8 cellular contexts compared by ENCODE assay signal in the genomic region with DNA sequence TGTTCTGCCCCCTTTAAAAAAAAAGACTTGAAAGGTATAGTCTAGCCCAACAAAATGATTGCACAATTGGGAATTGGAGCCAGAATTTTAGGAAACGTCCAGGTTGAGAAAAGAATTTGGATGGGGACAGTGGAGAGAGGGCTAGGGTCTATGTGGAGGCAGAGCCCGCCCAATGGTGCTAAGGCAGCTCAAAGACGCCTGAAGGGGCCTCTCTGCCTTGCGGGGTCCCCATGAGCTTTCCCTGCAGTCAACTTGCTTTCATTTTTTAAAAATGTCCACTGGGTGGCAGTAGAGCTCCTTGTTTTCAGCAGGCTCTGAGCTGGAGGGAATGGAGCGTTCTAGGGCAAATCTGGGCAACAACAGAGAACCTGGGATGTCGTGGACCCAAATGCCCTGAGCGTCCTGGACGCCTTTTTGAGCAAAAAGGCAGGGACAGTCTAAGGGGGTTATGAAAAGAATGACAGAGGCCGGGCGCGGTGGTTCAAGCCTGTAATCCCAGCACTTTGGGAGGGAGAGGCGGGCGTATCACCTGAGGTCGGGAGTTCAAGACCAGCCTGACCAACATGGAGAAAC. TPM values are rescaled to one million over a fixed set of nuclear protein-coding genes. Genes with fewer than 3 reads are reported as not detected.
DNase-seq lines count a peak whose midpoint lies in the region; ATAC-seq and TF ChIP-seq lines count a peak whose summit lies in the region.

No MANE protein-coding gene starts in this region.

- H3K27ac ChIP-seq in BLaER1 (no peak overlapping the region), RWPE2 (ENCODE audit: poor library complexity, severe bottlenecking) (no peak overlapping the region), foreskin keratinocyte (no peak overlapping the region)

- H3K36me3 ChIP-seq in BLaER1 (peaks cover 10% of the 10 kb centered on the region), MG63 (peaks cover 7% of the 10 kb centered on the region), RWPE2 (ENCODE audit: low read depth) (peaks cover 11% of the 10 kb centered on the region)

- H3K4me3 ChIP-seq in BLaER1, result no peak overlapping the region
- peak overlapping the region; percentile 9 for H3K4me3 ChIP-seq in MG63
- peak overlapping the region; percentile 10 for H3K4me3 ChIP-seq in RWPE2 (ENCODE audit: severe bottlenecking)

- no peak overlapping the region for H3K9ac ChIP-seq in BLaER1

- DNase-seq in MG63 (peak; percentile 35), RWPE2 (ENCODE audit: low spot score) (no peak), foreskin keratinocyte (peak; percentile 25 to 61), nucleus accumbens (lab: John Stamatoyannopoulos, UW) (peak in 46 of 56 donors; percentile 5 to 77 (median 27)), ureter (ENCODE audit: low spot score) (peak; percentile 57)
- peak; percentile 75 for DNase-seq in activated effector memory CD4-positive, alpha-beta T cell treated with anti-CD3 and anti-CD28 coated beads, Interleukin-2, amount 50 U/mL, for 16 hours

- H3K9me3 ChIP-seq in BLaER1, result no peaks in the 10 kb centered on the region
- no peaks in the 10 kb centered on the region for H3K9me3 ChIP-seq in MG63
- no peaks in the 10 kb centered on the region for H3K9me3 ChIP-seq in RWPE2 (ENCODE audit: severe bottlenecking)

- H3K27me3 ChIP-seq in BLaER1, result no peaks in the 10 kb centered on the region
- H3K27me3 ChIP-seq in MG63, result 0 out of 2 replicates have a peak, but pooled peaks cover 2% of the 10 kb centered on the region
- H3K27me3 ChIP-seq in RWPE2 (ENCODE audit: insufficient read depth, poor library complexity, severe bottlenecking), result no peaks in the 10 kb centered on the region
- peaks cover 16% of the 10 kb centered on the region for H3K27me3 ChIP-seq in foreskin keratinocyte

- peaks cover 5% of the 10 kb centered on the region; the same call in 1 of the 2 replicates for H4K20me1 ChIP-seq in BLaER1

- H3K4me1 ChIP-seq in BLaER1 (peaks cover 60% of the 10 kb centered on the region), RWPE2 (ENCODE audit: insufficient read depth, poor library complexity, severe bottlenecking) (no peaks in the 10 kb centered on the region), foreskin keratinocyte (no peaks in the 10 kb centered on the region)

- peak overlapping the region; percentile 75 for H3K4me2 ChIP-seq in BLaER1

- peak; percentile 82 for TF ChIP-seq CTCF in RWPE2 (IDR thresholded peaks at IDR 0.05; ENCODE audit: poor library complexity, severe bottlenecking)
- TF ChIP-seq CTCF in foreskin keratinocyte (conservative IDR thresholded peaks at IDR 0.05), result peak; percentile 82

- ATAC-seq in GM19438 (IDR thresholded peaks at IDR 0.05; ENCODE audit: low read depth, unreplicated experiment) (peak; percentile 49), RWPE2 (ENCODE audit: low read depth) (peak; percentile 75), foreskin keratinocyte (peak; percentile 73)

RNA-seq across cellular contexts. Expression of gene ITM2C, which starts 40.2 kb away (rescaled TPM):
- total RNA-seq in MG63 (2014; rRNA removed; shearing (Covaris generic); ENCODE audit: low replicate concordance), result 31.2 and 37.1 TPM in 2 replicates
- total RNA-seq in foreskin keratinocyte (51.2 and 51.6 TPM in 2 replicates), ureter (227 TPM)
- 53.7 and 56.0 TPM in 2 replicates for polyA plus RNA-seq in foreskin keratinocyte
